1 cellular context compared by ENCODE assay signal in genomic region chr14:105187935-105188524, GRCh38.
TF ChIP-seq lines count a peak whose summit lies in the region.

No MANE protein-coding gene starts in this region.

TF ChIP-seq in H1, 55 proteins besides CTCF, POLR2A, EP300 and RAD21:
- TF ChIP-seq, protein P1, sequence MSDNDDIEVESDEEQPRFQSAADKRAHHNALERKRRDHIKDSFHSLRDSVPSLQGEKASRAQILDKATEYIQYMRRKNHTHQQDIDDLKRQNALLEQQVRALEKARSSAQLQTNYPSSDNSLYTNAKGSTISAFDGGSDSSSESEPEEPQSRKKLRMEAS (IDR thresholded peaks at IDR 0.05) = peak; percentile 76
- TF ChIP-seq FOSL1 (IDR thresholded peaks at IDR 0.05; ENCODE audit: insufficient read depth, low read depth, low read length) = no peak
